Comparison of ENCODE assay signal across 29 cellular contexts in genomic region chr15:68112711-68113110, GRCh38. TPM values are rescaled to one million over a fixed set of nuclear protein-coding genes. Genes with fewer than 3 reads are reported as not detected.
DNase-seq lines count a peak whose midpoint lies in the region; ATAC-seq and TF ChIP-seq lines count a peak whose summit lies in the region.
"Had no signal": no experiment of that assay in that cellular context is flagged by ENCODE, and none has a peak within 500 bp of the region (broad histone marks: within the 10 kb centered on the region; RNA-seq: fewer than 3 reads in every experiment).

No MANE protein-coding gene starts in this region.

- H3K27ac Mint-ChIP-seq in natural killer cell (peak overlapping the region; percentile 85 to 88), GM23338 (no peak overlapping the region)
- no peak overlapping the region for H3K27ac Mint-ChIP-seq in natural killer cell treated with Interleukin-12 subunit alpha and Interleukin-12 subunit beta and Interleukin-15 and Interleukin-18, amount 100 ng/mL, for 72 hours
- H3K27ac Mint-ChIP-seq: activated CD4-positive, alpha-beta memory T cell treated with anti-CD3 and anti-CD28 coated beads for 36 hours; T-helper 1 cell treated with Interleukin-12 subunit alpha and Interleukin-12 subunit beta and Interleukin-4 antibody, amounts not matched to agents 30 μg/mL and 1 μg/mL, for 36 hours had no signal

- H3K27me3 Mint-ChIP-seq in natural killer cell (ENCODE audit: low read depth in 2 of 2) (no peaks in the 10 kb centered on the region), GM23338 (ENCODE audit: insufficient read depth, low read depth, poor library complexity) (no peaks in the 10 kb centered on the region)
- no peaks in the 10 kb centered on the region for H3K27me3 Mint-ChIP-seq in natural killer cell treated with Interleukin-12 subunit alpha and Interleukin-12 subunit beta and Interleukin-15 and Interleukin-18, amount 100 ng/mL, for 72 hours
- H3K27me3 Mint-ChIP-seq: activated CD4-positive, alpha-beta memory T cell treated with anti-CD3 and anti-CD28 coated beads for 36 hours; type B pancreatic cell had no signal

- no peaks in the 10 kb centered on the region for H3K36me3 Mint-ChIP-seq in natural killer cell
- peaks cover 4% of the 10 kb centered on the region for H3K36me3 Mint-ChIP-seq in natural killer cell treated with Interleukin-12 subunit alpha and Interleukin-12 subunit beta and Interleukin-15 and Interleukin-18, amount 100 ng/mL, for 72 hours
- peaks cover 4% of the 10 kb centered on the region; the same call in 1 of the 3 replicates for H3K36me3 Mint-ChIP-seq in GM23338 (ENCODE audit: low read depth)

- H3K4me3 ChIP-seq in epithelial cell of esophagus (ENCODE audit: low read length): no peak overlapping the region
- no peak overlapping the region for H3K4me3 ChIP-seq in smooth muscle cell
- no peak overlapping the region for H3K4me3 ChIP-seq in GM23338
- H3K4me3 ChIP-seq: A549, cardiac muscle cell, SJCRH30 had no signal

- H3K4me1 Mint-ChIP-seq in natural killer cell (peaks cover 64 to 77% of the 10 kb centered on the region in 2 donors), GM23338 (no peaks in the 10 kb centered on the region; the same call in 2 of the 3 replicates)
- peaks cover 50 to 66% of the 10 kb centered on the region in 2 donors for H3K4me1 Mint-ChIP-seq in natural killer cell treated with Interleukin-12 subunit alpha and Interleukin-12 subunit beta and Interleukin-15 and Interleukin-18, amount 100 ng/mL, for 72 hours (ENCODE audit: low read depth in 2 of 2)

- H3K27ac ChIP-seq in smooth muscle cell (ENCODE audit: low read depth) (no peak overlapping the region), GM23338 (ENCODE audit: low read depth) (no peak overlapping the region)
- H3K27ac ChIP-seq: A549, C4-2B, cardiac muscle cell, SJCRH30, WERI-Rb-1 had no signal

- H3F3A ChIP-seq in smooth muscle cell (ENCODE audit: low read depth) (no peaks in the 10 kb centered on the region), GM23338 (replicated peaks; ENCODE audit: low read depth) (no peaks in the 10 kb centered on the region)

- intact Hi-C loops in natural killer cell (cut with micrococcal nuclease): loop anchor here (5.0 kb wide), 1 partner anchor 35 kb away; no protein-coding TSS in a partner anchor

- H3K4me3 Mint-ChIP-seq in natural killer cell (no peak overlapping the region), GM23338 (no peak overlapping the region)
- no peak overlapping the region for H3K4me3 Mint-ChIP-seq in natural killer cell treated with Interleukin-12 subunit alpha and Interleukin-12 subunit beta and Interleukin-15 and Interleukin-18, amount 100 ng/mL, for 72 hours
- H3K4me3 Mint-ChIP-seq: activated CD4-positive, alpha-beta memory T cell treated with anti-CD3 and anti-CD28 coated beads for 36 hours; T-helper 1 cell treated with Interleukin-12 subunit alpha and Interleukin-12 subunit beta and Interleukin-4 antibody, amounts not matched to agents 30 μg/mL and 1 μg/mL, for 36 hours had no signal

- H3K27me3 ChIP-seq in smooth muscle cell (ENCODE audit: low read depth): no peaks in the 10 kb centered on the region
- H3K27me3 ChIP-seq in GM23338 (ENCODE audit: insufficient read depth): no peaks in the 10 kb centered on the region
- H3K27me3 ChIP-seq: cardiac muscle cell, SJCRH30 had no signal

- H3K9ac ChIP-seq in smooth muscle cell (ENCODE audit: low read depth): no peak overlapping the region

- TF ChIP-seq CTCF in natural killer cell (IDR thresholded peaks at IDR 0.05): no peak
- no peak for TF ChIP-seq CTCF in epithelial cell of esophagus (IDR thresholded peaks at IDR 0.05; ENCODE audit: insufficient read depth, low read depth, low read length, missing control alignments)
- no peak for TF ChIP-seq CTCF in smooth muscle cell (IDR thresholded peaks at IDR 0.05; ENCODE audit: borderline replicate concordance, insufficient read depth, poor library complexity, severe bottlenecking)
- no peak for TF ChIP-seq CTCF in GM23338 (conservative IDR thresholded peaks at IDR 0.05; ENCODE audit: low read depth in 2 of 2)

- peaks cover 99% of the 10 kb centered on the region for H3K79me2 ChIP-seq in smooth muscle cell (ENCODE audit: low read depth)
- peaks cover 42% of the 10 kb centered on the region for H3K79me2 ChIP-seq in GM23338 (replicated peaks; ENCODE audit: insufficient read depth)

- peaks cover 96% of the 10 kb centered on the region for H4K20me1 ChIP-seq in smooth muscle cell (ENCODE audit: low read depth)
- peaks cover 7% of the 10 kb centered on the region; the same call in 1 of the 2 replicates for H4K20me1 ChIP-seq in GM23338 (replicated peaks; ENCODE audit: insufficient read depth)

- H3K9me3 Mint-ChIP-seq in natural killer cell (no peaks in the 10 kb centered on the region), GM23338 (no peaks in the 10 kb centered on the region)
- no peaks in the 10 kb centered on the region for H3K9me3 Mint-ChIP-seq in natural killer cell treated with Interleukin-12 subunit alpha and Interleukin-12 subunit beta and Interleukin-15 and Interleukin-18, amount 100 ng/mL, for 72 hours
- H3K9me3 Mint-ChIP-seq: activated CD4-positive, alpha-beta memory T cell treated with anti-CD3 and anti-CD28 coated beads for 36 hours had no signal

- H3K9me3 ChIP-seq in smooth muscle cell (replicated peaks; ENCODE audit: low read depth): no peaks in the 10 kb centered on the region
- H3K9me3 ChIP-seq: A549, SJCRH30 had no signal

- H2AFZ ChIP-seq in smooth muscle cell (ENCODE audit: low read depth) (no peak overlapping the region), GM23338 (no peak overlapping the region)

- peaks cover 15% of the 10 kb centered on the region for H3K4me1 ChIP-seq in smooth muscle cell (ENCODE audit: low read depth)
- H3K4me1 ChIP-seq in GM23338 (ENCODE audit: insufficient read depth): no peaks in the 10 kb centered on the region
- H3K4me1 ChIP-seq: SJCRH30 had no signal

- no peaks in the 10 kb centered on the region for H3K9me2 ChIP-seq in GM23338 (ENCODE audit: insufficient read depth)

- H3K36me3 ChIP-seq in smooth muscle cell (ENCODE audit: low read depth): no peaks in the 10 kb centered on the region
- no peaks in the 10 kb centered on the region for H3K36me3 ChIP-seq in GM23338 (ENCODE audit: insufficient read depth)
- H3K36me3 ChIP-seq: cardiac muscle cell, SJCRH30, WERI-Rb-1 had no signal

- H3K4me2 ChIP-seq in smooth muscle cell (peak overlapping the region; percentile 72), GM23338 (no peak overlapping the region)

- no peak for DNase-seq in natural killer cell
- no peak for DNase-seq in natural killer cell treated with Interleukin-12 subunit alpha and Interleukin-12 subunit beta and Interleukin-15 and Interleukin-18, amount 100 ng/mL, for 72 hours (ENCODE audit: low spot score)
- peak; percentile 7 for DNase-seq in NCI-H526 treated with DMSO at 0.1 percent for 48 hours (lab: John Stamatoyannopoulos, UW)
- DNase-seq in epithelial cell of esophagus (ENCODE audit: low read depth): peak; percentile 32
- no peak for DNase-seq in smooth muscle cell (lab: John Stamatoyannopoulos, UW; ENCODE audit: unreplicated experiment)
- no peak for DNase-seq in GM23338 (ENCODE audit: low spot score)
- no peak for DNase-seq in NCI-H69 (lab: John Stamatoyannopoulos, UW)
- DNase-seq in NCI-H1694 treated with DMSO at 0.1 percent for 48 hours (lab: John Stamatoyannopoulos, UW): no peak
- DNase-seq: activated CD4-positive, alpha-beta memory T cell treated with anti-CD3 and anti-CD28 coated beads for 36 hours; activated gamma-delta T cell; amniotic stem cell; DMS 273 treated with DMSO at 0.1 percent for 48 hours; GF-D8; head of caudate nucleus; left colon; midbrain; NCI-H1105 treated with DMSO at 0.1 percent for 48 hours; NCI-H2081 treated with DMSO at 0.1 percent for 48 hours; NK-92 treated with Interleukin-12 subunit alpha and Interleukin-12 subunit beta, amount 100 ng/mL, for 24 hours; posterior cingulate gyrus; SJCRH30; stimulated activated CD8-positive, alpha-beta memory T cell treated with anti-CD3 and anti-CD28 coated beads, Interleukin-4, amount 100 ng/mL, for 48 hours; WERI-Rb-1 had no signal

- 26% methylated on average over 2 of the region's 2 CpGs for WGBS in smooth muscle cell (ENCODE audit: low lambda C conversion rate)

- ATAC-seq in natural killer cell: no peak
- ATAC-seq in natural killer cell treated with Interleukin-12 subunit alpha and Interleukin-12 subunit beta and Interleukin-15 and Interleukin-18, amount 100 ng/mL, for 72 hours: no peak
- ATAC-seq in GM23338: no peak
- ATAC-seq: left colon, Panc1 had no signal

TF ChIP-seq in GM23338, 12 proteins besides CTCF, POLR2A, EP300 and RAD21:
- TF ChIP-seq EZH2 (IDR thresholded peaks at IDR 0.05; ENCODE audit: low read depth, unreplicated experiment): no peak
- no peak for TF ChIP-seq CREB1 (CRISPR knock-in tag; IDR thresholded peaks at IDR 0.05; ENCODE audit: low read depth)
- TF ChIP-seq ZNF114 (CRISPR knock-in tag; IDR thresholded peaks at IDR 0.05): no peak
- TF ChIP-seq EZH2phosphoT487 (IDR thresholded peaks at IDR 0.05; ENCODE audit: unreplicated experiment): no peak

RNA-seq across cellular contexts. Expression of gene PIAS1, which starts 58.6 kb away (rescaled TPM):
- total RNA-seq in natural killer cell (100 to 1,000 TPM in 1 of 3 donors, 10 to 100 TPM in 2; 94.7 to 103 (median 99.2) TPM), smooth muscle cell (56.1 and 66.5 TPM in 2 replicates)
- 10 to 100 TPM; 35.0 to 50.4 TPM for total RNA-seq in natural killer cell treated with Interleukin-12 subunit alpha and Interleukin-12 subunit beta and Interleukin-15 and Interleukin-18, amount 100 ng/mL, for 72 hours
- polyA plus RNA-seq in smooth muscle cell (42.6 and 46.4 TPM in 2 replicates), GM23338 (2016; fragmentation: Nextera tagmentation; extraction: Ambion mirVana) (23.3 and 30.7 TPM in 2 replicates)
- total RNA-seq in GM23338 (2014; rRNA removed; shearing (Covaris generic)): 20.0 and 32.1 TPM in 2 replicates

Comparison
In these comparisons a context has a peak if more than half of its experiments do, and no peak if none do; other contexts are left out.
1. H3K27ac Mint-ChIP-seq: peak in natural killer cell (2 of 2); none in natural killer cell treated with Interleukin-12 subunit alpha and Interleukin-12 subunit beta and Interleukin-15 and Interleukin-18, amount 100 ng/mL, for 72 hours (0 of 2) and GM23338 (single experiment).
2. DNase-seq: peak in NCI-H526 treated with DMSO at 0.1 percent for 48 hours (single experiment) and epithelial cell of esophagus (single experiment); none in natural killer cell (single experiment), natural killer cell treated with Interleukin-12 subunit alpha and Interleukin-12 subunit beta and Interleukin-15 and Interleukin-18, amount 100 ng/mL, for 72 hours (single experiment), smooth muscle cell (single experiment), GM23338 (single experiment), NCI-H69 (single experiment) and NCI-H1694 treated with DMSO at 0.1 percent for 48 hours (single experiment).